In genomic region chr11:75547617-75548054, GRCh38 we compare ENCODE assay signal across 7 cellular contexts. TPM values are rescaled to one million over a fixed set of nuclear protein-coding genes. Genes with fewer than 3 reads are reported as not detected.
DNase-seq lines count a peak whose midpoint lies in the region; ATAC-seq and TF ChIP-seq lines count a peak whose summit lies in the region.

No MANE protein-coding gene starts in this region.

- peak; percentile 85 for ATAC-seq in RWPE2 (ENCODE audit: low read depth)
- ATAC-seq in left lung = peak; percentile 97
- no peak for ATAC-seq in HG02884 (IDR thresholded peaks at IDR 0.05; ENCODE audit: unreplicated experiment)

- DNase-seq in DMS79 (lab: John Stamatoyannopoulos, UW) (peak; percentile 52), HT1080 (ENCODE audit: low read depth) (peak; percentile 51), RWPE2 (ENCODE audit: low spot score) (no peak), left lung (no peak), tibial nerve (ENCODE audit: low spot score in 2 of 2) (peak in 1 of 2 donors; percentile 67)

- H3K36me3 ChIP-seq in RWPE2 (ENCODE audit: low read depth) (no peaks in the 10 kb centered on the region), left lung (no peaks in the 10 kb centered on the region), tibial nerve (no peaks in the 10 kb centered on the region)

- H3K36me3 Mint-ChIP-seq in dendritic cell treated with granulocyte-macrophage colony-stimulating factor and Interleukin-4, amounts not matched to agents 40 ng/mL and 50 ng/mL, for 4 days (ENCODE audit: low read depth) = no peaks in the 10 kb centered on the region

- no peak for TF ChIP-seq POLR2A in tibial nerve (IDR thresholded peaks at IDR 0.05)

- H3K27me3 Mint-ChIP-seq in dendritic cell treated with granulocyte-macrophage colony-stimulating factor and Interleukin-4, amounts not matched to agents 40 ng/mL and 50 ng/mL, for 4 days = peaks cover 8% of the 10 kb centered on the region

- no peaks in the 10 kb centered on the region for H3K9me3 ChIP-seq in RWPE2 (ENCODE audit: severe bottlenecking)
- H3K9me3 ChIP-seq in left lung = no peaks in the 10 kb centered on the region
- no peaks in the 10 kb centered on the region for H3K9me3 ChIP-seq in tibial nerve

- peak overlapping the region; percentile 2 for H3K27ac Mint-ChIP-seq in dendritic cell treated with granulocyte-macrophage colony-stimulating factor and Interleukin-4, amounts not matched to agents 40 ng/mL and 50 ng/mL, for 4 days

- H3K4me3 ChIP-seq in RWPE2 (ENCODE audit: severe bottlenecking) = no peak overlapping the region
- H3K4me3 ChIP-seq in left lung = no peak overlapping the region
- no peak overlapping the region for H3K4me3 ChIP-seq in tibial nerve

- TF ChIP-seq CTCF in RWPE2 (IDR thresholded peaks at IDR 0.05; ENCODE audit: poor library complexity, severe bottlenecking) (peak; percentile 93), left lung (IDR thresholded peaks at IDR 0.05) (peak; percentile 74 to 86), tibial nerve (IDR thresholded peaks at IDR 0.05) (peak; percentile 78 to 97 (median 86))

- H3K4me3 Mint-ChIP-seq in dendritic cell treated with granulocyte-macrophage colony-stimulating factor and Interleukin-4, amounts not matched to agents 40 ng/mL and 50 ng/mL, for 4 days = no peak overlapping the region

- H3K9me3 Mint-ChIP-seq in dendritic cell treated with granulocyte-macrophage colony-stimulating factor and Interleukin-4, amounts not matched to agents 40 ng/mL and 50 ng/mL, for 4 days = no peaks in the 10 kb centered on the region

- H3K27me3 ChIP-seq in RWPE2 (ENCODE audit: insufficient read depth, poor library complexity, severe bottlenecking) (no peaks in the 10 kb centered on the region), left lung (no peaks in the 10 kb centered on the region), tibial nerve (no peaks in the 10 kb centered on the region)

- H3K4me1 ChIP-seq in RWPE2 (ENCODE audit: insufficient read depth, poor library complexity, severe bottlenecking) = no peaks in the 10 kb centered on the region
- H3K4me1 ChIP-seq in left lung = peaks cover 5% of the 10 kb centered on the region in 2 donors
- peaks cover 0 to 11% (median 0%) of the 10 kb centered on the region in 4 donors for H3K4me1 ChIP-seq in tibial nerve

- no peaks in the 10 kb centered on the region for H3K4me1 Mint-ChIP-seq in dendritic cell treated with granulocyte-macrophage colony-stimulating factor and Interleukin-4, amounts not matched to agents 40 ng/mL and 50 ng/mL, for 4 days (ENCODE audit: low read depth)

- peak in 1 of 2 donors; percentile 45 for TF ChIP-seq EP300 in tibial nerve (IDR thresholded peaks at IDR 0.05)

- WGBS in tibial nerve, 2 donors = 16 to 22% methylated on average over 7 of the region's 7 CpGs

- intact Hi-C loops in dendritic cell treated with granulocyte-macrophage colony-stimulating factor and Interleukin-4, amounts not matched to agents 40 ng/mL and 50 ng/mL, for 4 days (cut with micrococcal nuclease) = no loop called here
- intact Hi-C loops in left lung (cut with DNase I) = no loop called here

- H3K27ac ChIP-seq in RWPE2 (ENCODE audit: poor library complexity, severe bottlenecking) = no peak overlapping the region
- H3K27ac ChIP-seq in left lung = no peak overlapping the region
- H3K27ac ChIP-seq in tibial nerve = peak overlapping the region in 1 of 4 donors; percentile 46

RNA-seq across cellular contexts. Expression of gene SERPINH1, which starts 14.4 kb away (rescaled TPM):
- total RNA-seq in HT1080 (2014; rRNA removed; shearing (Covaris generic)) = 241 and 271 TPM in 2 replicates
- polyA plus RNA-seq in HT1080 (2015; cell fraction: cytosol; rRNA removed) = 297 and 311 TPM in 2 replicates
- 623 and 661 TPM in 2 replicates for polyA plus RNA-seq in HT1080 (2015; cell fraction: nucleus; rRNA removed)
- 100 to 1,000 TPM; 358 to 516 TPM for total RNA-seq in left lung
- total RNA-seq in tibial nerve = 100 to 1,000 TPM; 151 to 358 (median 184) TPM

RNA-seq across cellular contexts. Expression of gene GDPD5, which starts 21.9 kb away (rescaled TPM):
- total RNA-seq in HT1080 (2014; rRNA removed; shearing (Covaris generic)) = 47.3 and 53.2 TPM in 2 replicates
- polyA plus RNA-seq in HT1080 (2015; cell fraction: cytosol; rRNA removed) = 26.4 and 30.4 TPM in 2 replicates
- 64.1 and 87.2 TPM in 2 replicates for polyA plus RNA-seq in HT1080 (2015; cell fraction: nucleus; rRNA removed)
- total RNA-seq in left lung (10 to 100 TPM; 10.5 to 15.5 TPM), tibial nerve (100 to 1,000 TPM in 2 of 4 donors, 10 to 100 TPM in 2; 92.2 to 122 (median 101) TPM)

Comparison
In these comparisons a context has a peak if more than half of its experiments do, and no peak if none do; other contexts are left out.
1. DNase-seq: peak in DMS79 (single experiment) and HT1080 (single experiment); none in RWPE2 (single experiment) and left lung (0 of 2).
2. Peak in every context shown above with its lines, with median percentiles within 50 percentile points of each other: CTCF ChIP-seq.